7 cellular contexts compared by ENCODE assay signal in genomic region chr2:108855194-108855593, GRCh38.
DNase-seq lines count a peak whose midpoint lies in the region; ATAC-seq, FAIRE-seq and TF ChIP-seq lines count a peak whose summit lies in the region.

No MANE protein-coding gene starts in this region.

- H3K27ac ChIP-seq in osteoblast (ENCODE audit: low read depth, low read length) = no peak overlapping the region

- H4K20me1 ChIP-seq in osteoblast (ENCODE audit: insufficient read depth, low read length) = no peaks in the 10 kb centered on the region

- H3K4me3 Mint-ChIP-seq in activated naive CD4-positive, alpha-beta T cell treated with anti-CD3 and anti-CD28 coated beads for 36 hours = no peak overlapping the region

- CTCF ChIA-PET in activated naive CD4-positive, alpha-beta T cell treated with anti-CD3 and anti-CD28 coated beads for 36 hours (lab: Charles Lee) = interaction anchor here (2.8 kb wide), 1 partner anchor 133 kb away, joined by 29 read pairs; the partner anchor contains the start of gene EDAR

- H3K4me1 ChIP-seq in osteoblast (ENCODE audit: insufficient read depth, low read length) = no peaks in the 10 kb centered on the region

- H3K36me3 ChIP-seq in osteoblast (ENCODE audit: insufficient read depth, low read length) = no peaks in the 10 kb centered on the region

- peaks cover 10% of the 10 kb centered on the region for H3K36me3 Mint-ChIP-seq in activated naive CD4-positive, alpha-beta T cell treated with anti-CD3 and anti-CD28 coated beads for 36 hours (ENCODE audit: low read depth)

- FAIRE-seq in GM12891 (lab: Jason Lieb, UNC) = peak; percentile 9

- no peak for DNase-seq in GM12891 (ENCODE audit: insufficient read length, low spot score)
- DNase-seq in NCI-H1105 treated with DMSO at 0.1 percent for 48 hours (lab: John Stamatoyannopoulos, UW) = peak; percentile 38
- DNase-seq in cardiac fibroblast (ENCODE audit: low read depth in 2 of 2) = peak; percentile 11 to 26
- peak; percentile 19 for DNase-seq in osteoblast (ENCODE audit: insufficient read length, low spot score, missing footprints)
- no peak for DNase-seq in activated naive CD4-positive, alpha-beta T cell treated with anti-CD3 and anti-CD28 coated beads for 36 hours

- TF ChIP-seq POLR2A in GM12891 (IDR thresholded peaks at IDR 0.05; ENCODE audit: low read depth, low read length) = no peak

- ATAC-seq in GM18519 (IDR thresholded peaks at IDR 0.05; ENCODE audit: low FRiP score, unreplicated experiment) (no peak), HG02678 (IDR thresholded peaks at IDR 0.05; ENCODE audit: unreplicated experiment) (no peak)

- peaks cover 2% of the 10 kb centered on the region for H3K4me1 Mint-ChIP-seq in activated naive CD4-positive, alpha-beta T cell treated with anti-CD3 and anti-CD28 coated beads for 36 hours (ENCODE audit: low read depth)

- intact Hi-C loops in activated naive CD4-positive, alpha-beta T cell treated with anti-CD3 and anti-CD28 coated beads for 36 hours (cut with micrococcal nuclease) = loop anchor here (1.0 to 5.0 kb wide), 5 partner anchors 72 to 655 kb away; partner anchors contain the start of gene SH3RF3

- no peaks in the 10 kb centered on the region for H3K27me3 Mint-ChIP-seq in activated naive CD4-positive, alpha-beta T cell treated with anti-CD3 and anti-CD28 coated beads for 36 hours (ENCODE audit: low read depth)

- no peak overlapping the region for H3K4me2 ChIP-seq in osteoblast (ENCODE audit: insufficient read depth, low read length)

- no peak overlapping the region for H2AFZ ChIP-seq in osteoblast (ENCODE audit: low read length)

- H3K27ac Mint-ChIP-seq in activated naive CD4-positive, alpha-beta T cell treated with anti-CD3 and anti-CD28 coated beads for 36 hours = no peak overlapping the region

- TF ChIP-seq CTCF in cardiac fibroblast (IDR thresholded peaks at IDR 0.05; ENCODE audit: low read depth, low read length) (no peak), osteoblast (IDR thresholded peaks at IDR 0.05; ENCODE audit: extremely low read depth, low read depth, low read length) (peak; percentile 35)

- H3K4me3 ChIP-seq in cardiac fibroblast (replicated peaks in 1 of 2; ENCODE audit: low read depth in 2 of 2, low read length in 2 of 2) = no peak overlapping the region
- H3K4me3 ChIP-seq in osteoblast (ENCODE audit: insufficient read depth, low read length) = no peak overlapping the region

- no peaks in the 10 kb centered on the region for H3K9me3 ChIP-seq in osteoblast (ENCODE audit: low read depth, low read length)

- no peaks in the 10 kb centered on the region for H3K9me3 Mint-ChIP-seq in activated naive CD4-positive, alpha-beta T cell treated with anti-CD3 and anti-CD28 coated beads for 36 hours

- no peaks in the 10 kb centered on the region for H3K27me3 ChIP-seq in osteoblast (ENCODE audit: insufficient read depth, low read length)

- no peaks in the 10 kb centered on the region for H3K79me2 ChIP-seq in osteoblast (ENCODE audit: insufficient read depth, low read length)

TF ChIP-seq in GM12891, 5 proteins besides CTCF, POLR2A, EP300 and RAD21:
- TF ChIP-seq PAX5 (IDR thresholded peaks at IDR 0.05; ENCODE audit: insufficient read depth, low read length, severe bottlenecking) = no peak
- TF ChIP-seq POLR2AphosphoS5 (IDR thresholded peaks at IDR 0.05; ENCODE audit: low read depth, low read length) = no peak
- no peak for TF ChIP-seq SPI1 (IDR thresholded peaks at IDR 0.05; ENCODE audit: low read depth, low read length)
- no peak for TF ChIP-seq POU2F2 (IDR thresholded peaks at IDR 0.05; ENCODE audit: low read depth, low read length)
- no peak for TF ChIP-seq TAF1 (IDR thresholded peaks at IDR 0.05; ENCODE audit: low read depth, low read length)

Comparison
In these comparisons a context has a peak if more than half of its experiments do, and no peak if none do; other contexts are left out.
1. DNase-seq: peak in NCI-H1105 treated with DMSO at 0.1 percent for 48 hours (single experiment), cardiac fibroblast (2 of 2) and osteoblast (single experiment); none in GM12891 (single experiment) and activated naive CD4-positive, alpha-beta T cell treated with anti-CD3 and anti-CD28 coated beads for 36 hours (single experiment).